In genomic region chr17:45177563-45177962, GRCh38 we compare ENCODE assay signal across 1 cellular context.
TF ChIP-seq lines count a peak whose summit lies in the region.

No MANE protein-coding gene starts in this region.

TF ChIP-seq in HepG2, 621 proteins besides CTCF, POLR2A, EP300 and RAD21:
- TF ChIP-seq ZNF563 (CRISPR knock-in tag; IDR thresholded peaks at IDR 0.05) (no peak), ZNF280D (CRISPR knock-in tag; IDR thresholded peaks at IDR 0.05) (no peak), PRMT3 (CRISPR knock-in tag; IDR thresholded peaks at IDR 0.05; ENCODE audit: borderline replicate concordance, low read depth) (no peak), TCF12 (IDR thresholded peaks at IDR 0.05) (no peak), TCF12 (CRISPR knock-in tag; IDR thresholded peaks at IDR 0.05) (no peak), ZNF296 (CRISPR knock-in tag; conservative IDR thresholded peaks at IDR 0.05) (no peak), FOXJ3 (CRISPR knock-in tag; IDR thresholded peaks at IDR 0.05; ENCODE audit: borderline replicate concordance) (no peak), ZNF331 (CRISPR knock-in tag; IDR thresholded peaks at IDR 0.05) (no peak), PLSCR1 (CRISPR knock-in tag; IDR thresholded peaks at IDR 0.05; ENCODE audit: borderline replicate concordance) (no peak), KAT7 (CRISPR knock-in tag; IDR thresholded peaks at IDR 0.05; ENCODE audit: borderline replicate concordance) (no peak), SPEN (CRISPR knock-in tag; IDR thresholded peaks at IDR 0.05; ENCODE audit: low read depth) (no peak), FOXA1 (IDR thresholded peaks at IDR 0.05) (no peak), FOXA1 (CRISPR knock-in tag; IDR thresholded peaks at IDR 0.05) (no peak), ZNF737 (CRISPR knock-in tag; IDR thresholded peaks at IDR 0.05; ENCODE audit: borderline replicate concordance) (no peak), ZNF558 (CRISPR knock-in tag; IDR thresholded peaks at IDR 0.05; ENCODE audit: borderline replicate concordance) (no peak), ZNF207 (IDR thresholded peaks at IDR 0.05; ENCODE audit: borderline replicate concordance) (no peak), ZNF556 (CRISPR knock-in tag; IDR thresholded peaks at IDR 0.05; ENCODE audit: borderline replicate concordance) (no peak), XBP1 (CRISPR knock-in tag; IDR thresholded peaks at IDR 0.05) (no peak), HHEX (CRISPR knock-in tag; IDR thresholded peaks at IDR 0.05) (no peak), BRF2 (CRISPR knock-in tag; IDR thresholded peaks at IDR 0.05) (no peak), ZBTB3 (CRISPR knock-in tag; IDR thresholded peaks at IDR 0.05; ENCODE audit: borderline replicate concordance, low read depth) (no peak), BHLHE40 (IDR thresholded peaks at IDR 0.05; ENCODE audit: low read length) (no peak)
